In genomic region chr12:102958830-102959176, GRCh38 we compare ENCODE assay signal across 1 cellular context.
TF ChIP-seq lines count a peak whose summit lies in the region.

No MANE protein-coding gene starts in this region.

TF ChIP-seq in GM12878, 131 proteins besides CTCF, POLR2A, EP300 and RAD21 (continued from another document):
- TF ChIP-seq, protein P1, sequence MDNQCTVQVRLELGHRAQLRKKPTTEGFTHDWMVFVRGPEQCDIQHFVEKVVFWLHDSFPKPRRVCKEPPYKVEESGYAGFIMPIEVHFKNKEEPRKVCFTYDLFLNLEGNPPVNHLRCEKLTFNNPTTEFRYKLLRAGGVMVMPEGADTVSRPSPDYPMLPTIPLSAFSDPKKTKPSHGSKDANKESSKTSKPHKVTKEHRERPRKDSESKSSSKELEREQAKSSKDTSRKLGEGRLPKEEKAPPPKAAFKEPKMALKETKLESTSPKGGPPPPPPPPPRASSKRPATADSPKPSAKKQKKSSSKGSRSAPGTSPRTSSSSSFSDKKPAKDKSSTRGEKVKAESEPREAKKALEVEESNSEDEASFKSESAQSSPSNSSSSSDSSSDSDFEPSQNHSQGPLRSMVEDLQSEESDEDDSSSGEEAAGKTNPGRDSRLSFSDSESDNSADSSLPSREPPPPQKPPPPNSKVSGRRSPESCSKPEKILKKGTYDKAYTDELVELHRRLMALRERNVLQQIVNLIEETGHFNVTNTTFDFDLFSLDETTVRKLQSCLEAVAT (IDR thresholded peaks at IDR 0.05): 0 out of 2 replicates have a peak, but pooled peaks have one; percentile 11
- TF ChIP-seq HDGF (IDR thresholded peaks at IDR 0.05): 0 out of 2 replicates have a peak, but pooled peaks have one; percentile 5
- TF ChIP-seq ZNF592 (IDR thresholded peaks at IDR 0.05): no peak
- no peak for TF ChIP-seq SP1 (IDR thresholded peaks at IDR 0.05; ENCODE audit: low read depth, low read length)
TF ChIP-seq in GM12878: peak in this region for 3.
